1 cellular context compared by ENCODE assay signal in genomic region chrX:136909119-136909705, GRCh38.
TF ChIP-seq lines count a peak whose summit lies in the region.

No MANE protein-coding gene starts in this region.

TF ChIP-seq in K562, 482 proteins besides CTCF, POLR2A, EP300 and RAD21 (continued from another document and continues in another):
- no peak for TF ChIP-seq MLLT1 (IDR thresholded peaks at IDR 0.05)
- no peak for TF ChIP-seq SNIP1 (IDR thresholded peaks at IDR 0.05; ENCODE audit: low read depth)
- peak in 2 of 3 experiments; percentile 13 to 43; a peak in 1 of 6 replicates for TF ChIP-seq ZBTB11 (CRISPR knock-in tag; IDR thresholded peaks at IDR 0.05)
- no peak for TF ChIP-seq TAF9B (IDR thresholded peaks at IDR 0.05; ENCODE audit: partially characterized antibody)
- TF ChIP-seq, protein P1, sequence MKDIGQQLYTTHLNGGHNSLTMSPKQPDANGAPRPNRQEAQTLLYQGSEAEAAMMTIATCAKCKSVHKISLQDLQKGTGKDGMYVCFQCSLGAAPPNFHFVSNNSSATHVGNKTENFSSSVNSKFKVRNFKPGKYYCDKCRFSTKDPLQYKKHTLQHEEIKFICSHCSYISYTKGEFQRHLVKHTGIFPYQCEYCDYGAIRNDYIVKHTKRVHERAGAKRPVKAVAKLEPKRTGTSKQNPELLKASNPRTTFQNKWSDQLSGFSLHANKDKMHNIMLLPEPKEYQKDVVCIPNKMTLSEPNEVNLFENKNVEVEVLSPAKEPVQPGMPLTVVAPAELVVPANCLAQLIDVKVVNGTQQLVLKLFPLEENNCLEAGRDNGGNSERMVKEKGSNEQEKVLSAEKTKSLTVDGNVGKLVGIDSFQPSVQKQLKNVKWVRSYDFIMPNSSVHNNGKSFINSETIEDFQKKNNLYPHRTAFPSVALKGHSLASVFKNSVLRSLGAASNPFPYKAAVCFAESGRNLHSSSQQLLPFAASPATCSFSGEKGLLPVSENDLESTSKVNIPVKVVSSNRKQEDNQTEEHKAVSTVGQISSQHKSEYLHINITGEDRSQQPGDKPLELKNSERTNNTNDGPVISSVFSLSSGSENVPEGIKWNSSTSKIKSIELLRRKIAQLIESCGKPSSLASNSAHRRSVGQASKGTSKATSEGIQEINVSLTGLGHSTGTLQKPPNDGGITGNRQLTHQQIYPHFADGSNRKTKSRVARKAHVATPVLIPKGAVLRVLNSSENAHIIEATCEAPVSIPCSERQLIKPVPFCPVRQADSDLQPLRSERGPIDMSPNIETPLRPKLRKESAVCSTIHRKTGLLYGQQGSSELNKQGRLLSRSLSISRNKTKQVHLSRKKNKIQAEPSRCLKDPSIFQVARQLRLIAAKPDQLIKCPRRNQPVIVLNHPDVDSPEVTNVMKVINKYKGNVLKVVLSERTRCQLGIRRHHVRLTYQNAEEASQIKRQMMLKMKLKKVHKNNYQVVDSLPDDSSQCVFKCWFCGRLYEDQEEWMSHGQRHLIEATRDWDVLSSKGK (CRISPR knock-in tag; IDR thresholded peaks at IDR 0.05) = no peak
- TF ChIP-seq TAF15 (IDR thresholded peaks at IDR 0.05; ENCODE audit: low read depth, low read length) = no peak
- TF ChIP-seq ZNF79 (CRISPR knock-in tag; IDR thresholded peaks at IDR 0.05; ENCODE audit: low read depth) = no peak
- peak; percentile 57; the same call in 1 of the 2 replicates for TF ChIP-seq ATF7 (IDR thresholded peaks at IDR 0.05)
- TF ChIP-seq, protein P2, sequence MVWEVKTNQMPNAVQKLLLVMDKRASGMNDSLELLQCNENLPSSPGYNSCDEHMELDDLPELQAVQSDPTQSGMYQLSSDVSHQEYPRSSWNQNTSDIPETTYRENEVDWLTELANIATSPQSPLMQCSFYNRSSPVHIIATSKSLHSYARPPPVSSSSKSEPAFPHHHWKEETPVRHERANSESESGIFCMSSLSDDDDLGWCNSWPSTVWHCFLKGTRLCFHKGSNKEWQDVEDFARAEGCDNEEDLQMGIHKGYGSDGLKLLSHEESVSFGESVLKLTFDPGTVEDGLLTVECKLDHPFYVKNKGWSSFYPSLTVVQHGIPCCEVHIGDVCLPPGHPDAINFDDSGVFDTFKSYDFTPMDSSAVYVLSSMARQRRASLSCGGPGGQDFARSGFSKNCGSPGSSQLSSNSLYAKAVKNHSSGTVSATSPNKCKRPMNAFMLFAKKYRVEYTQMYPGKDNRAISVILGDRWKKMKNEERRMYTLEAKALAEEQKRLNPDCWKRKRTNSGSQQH (CRISPR knock-in tag; IDR thresholded peaks at IDR 0.05) = no peak
- no peak for TF ChIP-seq ZBED1 (IDR thresholded peaks at IDR 0.05)
- TF ChIP-seq RHOXF2B (CRISPR knock-in tag; conservative IDR thresholded peaks at IDR 0.05) = no peak
- TF ChIP-seq FOXA3 (CRISPR knock-in tag; conservative IDR thresholded peaks at IDR 0.05 in 1 of 2, IDR thresholded peaks at IDR 0.05 in 1 of 2) = no peak
- TF ChIP-seq, protein P3, sequence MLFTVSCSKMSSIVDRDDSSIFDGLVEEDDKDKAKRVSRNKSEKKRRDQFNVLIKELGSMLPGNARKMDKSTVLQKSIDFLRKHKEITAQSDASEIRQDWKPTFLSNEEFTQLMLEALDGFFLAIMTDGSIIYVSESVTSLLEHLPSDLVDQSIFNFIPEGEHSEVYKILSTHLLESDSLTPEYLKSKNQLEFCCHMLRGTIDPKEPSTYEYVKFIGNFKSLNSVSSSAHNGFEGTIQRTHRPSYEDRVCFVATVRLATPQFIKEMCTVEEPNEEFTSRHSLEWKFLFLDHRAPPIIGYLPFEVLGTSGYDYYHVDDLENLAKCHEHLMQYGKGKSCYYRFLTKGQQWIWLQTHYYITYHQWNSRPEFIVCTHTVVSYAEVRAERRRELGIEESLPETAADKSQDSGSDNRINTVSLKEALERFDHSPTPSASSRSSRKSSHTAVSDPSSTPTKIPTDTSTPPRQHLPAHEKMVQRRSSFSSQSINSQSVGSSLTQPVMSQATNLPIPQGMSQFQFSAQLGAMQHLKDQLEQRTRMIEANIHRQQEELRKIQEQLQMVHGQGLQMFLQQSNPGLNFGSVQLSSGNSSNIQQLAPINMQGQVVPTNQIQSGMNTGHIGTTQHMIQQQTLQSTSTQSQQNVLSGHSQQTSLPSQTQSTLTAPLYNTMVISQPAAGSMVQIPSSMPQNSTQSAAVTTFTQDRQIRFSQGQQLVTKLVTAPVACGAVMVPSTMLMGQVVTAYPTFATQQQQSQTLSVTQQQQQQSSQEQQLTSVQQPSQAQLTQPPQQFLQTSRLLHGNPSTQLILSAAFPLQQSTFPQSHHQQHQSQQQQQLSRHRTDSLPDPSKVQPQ (CRISPR knock-in tag; IDR thresholded peaks at IDR 0.05; ENCODE audit: borderline replicate concordance) = no peak
- TF ChIP-seq ZNF583 (CRISPR knock-in tag; IDR thresholded peaks at IDR 0.05) = no peak
- TF ChIP-seq EHMT2 (IDR thresholded peaks at IDR 0.05) = no peak
- TF ChIP-seq ZNF212 (CRISPR knock-in tag; IDR thresholded peaks at IDR 0.05) = no peak
- no peak for TF ChIP-seq CHD4 (IDR thresholded peaks at IDR 0.05; ENCODE audit: insufficient read depth, insufficient replicate concordance, low read depth, low read length, poor library complexity, severe bottlenecking)
- no peak for TF ChIP-seq MCM7 (IDR thresholded peaks at IDR 0.05)
- no peak for TF ChIP-seq CBX5 (IDR thresholded peaks at IDR 0.05; ENCODE audit: borderline replicate concordance, low read depth)
- no peak for TF ChIP-seq TEAD2 (tag; IDR thresholded peaks at IDR 0.05)
- TF ChIP-seq NFE2L1 (tag; IDR thresholded peaks at IDR 0.05; ENCODE audit: borderline replicate concordance, low read depth) = no peak
- TF ChIP-seq MXD1 (CRISPR knock-in tag; IDR thresholded peaks at IDR 0.05; ENCODE audit: borderline replicate concordance, poor library complexity, severe bottlenecking) = no peak
- TF ChIP-seq ARID2 (IDR thresholded peaks at IDR 0.05) = no peak
- no peak for TF ChIP-seq SREBF1 (IDR thresholded peaks at IDR 0.05; ENCODE audit: borderline replicate concordance, low read depth, low read length)
- no peak for TF ChIP-seq CREB1 (IDR thresholded peaks at IDR 0.05)
- TF ChIP-seq CREB1 (CRISPR knock-in tag; IDR thresholded peaks at IDR 0.05) = peak; percentile 37; the same call in 1 of the 2 replicates
- no peak for TF ChIP-seq NFXL1 (CRISPR knock-in tag; IDR thresholded peaks at IDR 0.05)
- TF ChIP-seq, protein P4, sequence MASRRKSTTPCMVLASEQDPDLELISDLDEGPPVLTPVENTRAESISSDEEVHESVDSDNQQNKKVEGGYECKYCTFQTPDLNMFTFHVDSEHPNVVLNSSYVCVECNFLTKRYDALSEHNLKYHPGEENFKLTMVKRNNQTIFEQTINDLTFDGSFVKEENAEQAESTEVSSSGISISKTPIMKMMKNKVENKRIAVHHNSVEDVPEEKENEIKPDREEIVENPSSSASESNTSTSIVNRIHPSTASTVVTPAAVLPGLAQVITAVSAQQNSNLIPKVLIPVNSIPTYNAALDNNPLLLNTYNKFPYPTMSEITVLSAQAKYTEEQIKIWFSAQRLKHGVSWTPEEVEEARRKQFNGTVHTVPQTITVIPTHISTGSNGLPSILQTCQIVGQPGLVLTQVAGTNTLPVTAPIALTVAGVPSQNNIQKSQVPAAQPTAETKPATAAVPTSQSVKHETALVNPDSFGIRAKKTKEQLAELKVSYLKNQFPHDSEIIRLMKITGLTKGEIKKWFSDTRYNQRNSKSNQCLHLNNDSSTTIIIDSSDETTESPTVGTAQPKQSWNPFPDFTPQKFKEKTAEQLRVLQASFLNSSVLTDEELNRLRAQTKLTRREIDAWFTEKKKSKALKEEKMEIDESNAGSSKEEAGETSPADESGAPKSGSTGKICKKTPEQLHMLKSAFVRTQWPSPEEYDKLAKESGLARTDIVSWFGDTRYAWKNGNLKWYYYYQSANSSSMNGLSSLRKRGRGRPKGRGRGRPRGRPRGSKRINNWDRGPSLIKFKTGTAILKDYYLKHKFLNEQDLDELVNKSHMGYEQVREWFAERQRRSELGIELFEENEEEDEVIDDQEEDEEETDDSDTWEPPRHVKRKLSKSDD (conservative IDR thresholded peaks at IDR 0.05; ENCODE audit: low read length) = no peak
- TF ChIP-seq RBBP5 (IDR thresholded peaks at IDR 0.05; ENCODE audit: borderline replicate concordance, insufficient read depth, low read length, poor library complexity, severe bottlenecking) = peak; percentile 17
- TF ChIP-seq, protein P5, sequence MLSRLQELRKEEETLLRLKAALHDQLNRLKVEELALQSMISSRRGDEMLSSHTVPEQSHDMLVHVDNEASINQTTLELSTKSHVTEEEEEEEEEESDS (CRISPR knock-in tag; IDR thresholded peaks at IDR 0.05) = no peak
- no peak for TF ChIP-seq RB1 (IDR thresholded peaks at IDR 0.05; ENCODE audit: low read depth)
- no peak for TF ChIP-seq HEY1 (CRISPR knock-in tag; IDR thresholded peaks at IDR 0.05; ENCODE audit: borderline replicate concordance)
- TF ChIP-seq BCL6 (CRISPR knock-in tag; IDR thresholded peaks at IDR 0.05) = no peak
- no peak for TF ChIP-seq ZNF134 (CRISPR knock-in tag; conservative IDR thresholded peaks at IDR 0.05)
- no peak for TF ChIP-seq SPI1 (IDR thresholded peaks at IDR 0.05; ENCODE audit: borderline replicate concordance, low read depth, low read length)
- no peak for TF ChIP-seq ZBTB26 (CRISPR knock-in tag; IDR thresholded peaks at IDR 0.05)
- no peak for TF ChIP-seq FOXA1 (IDR thresholded peaks at IDR 0.05; ENCODE audit: borderline replicate concordance)
- no peak for TF ChIP-seq NCOA4 (IDR thresholded peaks at IDR 0.05; ENCODE audit: partially characterized antibody)
- no peak for TF ChIP-seq PTBP1 (IDR thresholded peaks at IDR 0.05; ENCODE audit: low read depth, low read length)
- TF ChIP-seq SUPT5H (IDR thresholded peaks at IDR 0.05) = no peak
- TF ChIP-seq ZFP91 (CRISPR knock-in tag; IDR thresholded peaks at IDR 0.05) = no peak
- TF ChIP-seq NELFE (IDR thresholded peaks at IDR 0.05; ENCODE audit: insufficient read depth, insufficient read length) = no peak
- peak; percentile 34; the same call in 1 of the 2 replicates for TF ChIP-seq BHLHE40 (IDR thresholded peaks at IDR 0.05; ENCODE audit: low read length)
- TF ChIP-seq ZNF586 (CRISPR knock-in tag; conservative IDR thresholded peaks at IDR 0.05) = no peak
- TF ChIP-seq NCOA1 (IDR thresholded peaks at IDR 0.05; ENCODE audit: low read depth) = no peak
- TF ChIP-seq ZNF121 (CRISPR knock-in tag; conservative IDR thresholded peaks at IDR 0.05) = no peak
- no peak for TF ChIP-seq RBM15 (IDR thresholded peaks at IDR 0.05; ENCODE audit: insufficient read depth, low read length)
